27 cellular contexts compared by ENCODE assay signal in the genomic region with DNA sequence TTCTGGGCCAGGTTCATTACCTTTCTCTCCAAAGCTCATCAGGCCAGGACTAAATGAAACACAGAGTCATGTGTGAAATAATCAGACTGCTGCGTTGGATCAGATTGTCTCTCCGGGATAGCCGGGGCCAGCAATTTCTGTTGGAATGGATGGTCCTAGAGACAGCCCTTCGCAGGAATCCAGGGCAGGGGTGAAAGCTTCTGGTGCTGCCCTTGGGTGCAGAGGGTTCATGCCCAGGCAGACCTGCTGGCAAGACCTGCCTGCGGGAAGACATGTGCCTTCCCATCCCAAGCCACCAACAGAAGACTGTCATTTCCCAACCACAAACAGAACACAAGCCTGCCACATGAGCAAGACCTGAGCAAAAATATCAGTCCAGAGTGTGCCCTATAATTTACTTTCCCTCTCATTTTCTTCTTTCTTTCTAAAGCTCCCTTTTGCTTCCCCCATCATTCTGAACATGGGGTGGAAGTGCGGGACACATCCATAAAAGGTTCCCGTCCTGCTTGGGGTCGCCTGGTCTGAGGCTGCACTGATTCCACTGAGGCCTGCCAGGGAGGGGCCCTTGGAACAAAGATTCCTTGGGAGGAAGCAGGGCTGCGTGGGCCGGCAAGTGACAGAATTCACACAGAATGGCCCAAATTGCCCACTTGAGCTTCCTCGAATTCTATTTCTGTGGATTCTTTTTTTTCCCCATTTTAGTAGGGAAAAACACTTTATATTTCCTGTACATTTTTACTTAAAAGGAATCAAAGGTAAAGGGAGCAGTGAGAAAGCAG. TPM values are rescaled to one million over a fixed set of nuclear protein-coding genes. Genes with fewer than 3 reads are reported as not detected.
"Had no signal": no experiment of that assay in that cellular context is flagged by ENCODE, and none has a peak within 500 bp of the region (broad histone marks: within the 10 kb centered on the region; RNA-seq: fewer than 3 reads in every experiment).

No MANE protein-coding gene starts in this region.

- H3K9me3 ChIP-seq: ascending aorta, MG63, Peyer's patch, SJSA1, SK-N-SH had no signal

- H3K4me2 ChIP-seq: SK-N-SH had no signal

- H3K27ac Mint-ChIP-seq: activated CD4-positive, alpha-beta memory T cell treated with anti-CD3 and anti-CD28 coated beads for 36 hours; activated CD4-positive, alpha-beta T cell treated with anti-CD3 and anti-CD28 coated beads for 36 hours; activated CD8-positive, alpha-beta memory T cell treated with anti-CD3 and anti-CD28 coated beads, Interleukin-2, amount 10 ng/mL, durations not matched to agents 7 days and 5 days; activated naive CD8-positive, alpha-beta T cell treated with anti-CD3 and anti-CD28 coated beads for 36 hours; T-helper 1 cell treated with Interleukin-12 subunit alpha and Interleukin-12 subunit beta and Interleukin-4 antibody, amounts not matched to agents 30 μg/mL and 1 μg/mL, for 36 hours; T-helper 2 cell treated with Interferon-gamma antibody and Interleukin-4, amounts not matched to agents 5 μg/mL and 100 μg/mL, for 36 hours; WTC11 had no signal

- H3K9me3 Mint-ChIP-seq: activated CD4-positive, alpha-beta memory T cell treated with anti-CD3 and anti-CD28 coated beads for 36 hours; activated naive CD8-positive, alpha-beta T cell treated with anti-CD3 and anti-CD28 coated beads for 36 hours; T-helper 1 cell treated with Interleukin-12 subunit alpha and Interleukin-12 subunit beta and Interleukin-4 antibody, amounts not matched to agents 30 μg/mL and 1 μg/mL, for 36 hours had no signal

- H3K9ac ChIP-seq: SK-N-SH had no signal

- H3K36me3 ChIP-seq: ascending aorta, cardiac muscle cell, MG63, Peyer's patch, SJSA1 had no signal

- H3K27me3 ChIP-seq: ascending aorta, cardiac muscle cell, MG63, Peyer's patch, SJSA1 had no signal

- H3K27ac ChIP-seq: ascending aorta, cardiac muscle cell, Peyer's patch, SJSA1 had no signal

- H3K36me3 Mint-ChIP-seq: activated CD4-positive, alpha-beta memory T cell treated with anti-CD3 and anti-CD28 coated beads for 36 hours; activated CD8-positive, alpha-beta memory T cell treated with anti-CD3 and anti-CD28 coated beads, Interleukin-2, amount 10 ng/mL, durations not matched to agents 7 days and 5 days; activated naive CD8-positive, alpha-beta T cell treated with anti-CD3 and anti-CD28 coated beads for 36 hours had no signal

- H3K4me3 Mint-ChIP-seq: activated CD4-positive, alpha-beta memory T cell treated with anti-CD3 and anti-CD28 coated beads for 36 hours; activated CD4-positive, alpha-beta T cell treated with anti-CD3 and anti-CD28 coated beads for 36 hours; activated CD8-positive, alpha-beta memory T cell treated with anti-CD3 and anti-CD28 coated beads, Interleukin-2, amount 10 ng/mL, durations not matched to agents 7 days and 5 days; activated naive CD8-positive, alpha-beta T cell treated with anti-CD3 and anti-CD28 coated beads for 36 hours; T-helper 1 cell treated with Interleukin-12 subunit alpha and Interleukin-12 subunit beta and Interleukin-4 antibody, amounts not matched to agents 30 μg/mL and 1 μg/mL, for 36 hours; T-helper 2 cell treated with Interferon-gamma antibody and Interleukin-4, amounts not matched to agents 5 μg/mL and 100 μg/mL, for 36 hours; WTC11 had no signal

- ATAC-seq: activated CD4-positive, alpha-beta T cell treated with anti-CD3 and anti-CD28 coated beads for 36 hours; activated CD4-positive, CD25-positive, alpha-beta regulatory T cell treated with anti-CD3 and anti-CD28 coated beads, Interleukin-2, amount 50 U/mL, for 24 hours; activated CD8-positive, alpha-beta memory T cell treated with anti-CD3 and anti-CD28 coated beads, Interleukin-2, amount 10 ng/mL, durations not matched to agents 7 days and 5 days; WTC11 had no signal

- DNase-seq: activated CD4-positive, alpha-beta memory T cell treated with anti-CD3 and anti-CD28 coated beads for 36 hours; activated CD4-positive, alpha-beta T cell treated with anti-CD3 and anti-CD28 coated beads for 36 hours; activated CD4-positive, alpha-beta T cell treated with anti-CD3 and anti-CD28 coated beads, Interleukin-2, amount 50 U/mL, for 1 hour; activated CD8-positive, alpha-beta memory T cell treated with anti-CD3 and anti-CD28 coated beads for 24 hours; activated CD8-positive, alpha-beta memory T cell treated with anti-CD3 and anti-CD28 coated beads, Interleukin-2, amount 10 ng/mL, durations not matched to agents 7 days and 5 days; activated CD8-positive, alpha-beta memory T cell treated with anti-CD3 and anti-CD28 coated beads, Interleukin-2, amount 50 U/mL, for 48 hours; activated effector memory CD4-positive, alpha-beta T cell treated with Interleukin-2 at 50 U/mL for 16 hours; activated naive CD4-positive, alpha-beta T cell treated with anti-CD3 and anti-CD28 coated beads, Interleukin-2, amount 50 U/mL, for 16 hours; activated naive CD8-positive, alpha-beta T cell treated with anti-CD3 and anti-CD28 coated beads for 36 hours; activated T-cell treated with anti-CD3 and anti-CD28 coated beads, Interleukin-2, amount 50 U/mL, for 48 hours; amygdala; Kasumi-1; KG1; NCI-H1048; NCI-H1436 treated with DMSO at 0.1 percent for 48 hours; NCI-H1694 treated with DMSO at 0.1 percent for 48 hours; Peyer's patch; RPMI8226; SK-N-SH had no signal

- H3K4me1 ChIP-seq: ascending aorta, Peyer's patch had no signal

- H3K4me3 ChIP-seq: ascending aorta, cardiac muscle cell, MG63, Peyer's patch, SJSA1 had no signal

- H3K4me1 Mint-ChIP-seq: activated CD4-positive, alpha-beta T cell treated with anti-CD3 and anti-CD28 coated beads for 36 hours; activated CD8-positive, alpha-beta memory T cell treated with anti-CD3 and anti-CD28 coated beads, Interleukin-2, amount 10 ng/mL, durations not matched to agents 7 days and 5 days; activated naive CD8-positive, alpha-beta T cell treated with anti-CD3 and anti-CD28 coated beads for 36 hours; WTC11 had no signal

- H3K9me2 ChIP-seq: SK-N-SH had no signal

RNA-seq across cellular contexts. Expression of gene UBE2QL1, which starts 57.3 kb away (rescaled TPM):
- total RNA-seq: activated CD4-positive, alpha-beta memory T cell treated with anti-CD3 and anti-CD28 coated beads for 36 hours; activated CD4-positive, alpha-beta T cell treated with anti-CD3 and anti-CD28 coated beads for 36 hours; activated naive CD8-positive, alpha-beta T cell treated with anti-CD3 and anti-CD28 coated beads for 36 hours; SJSA1 had no signal
